8 cellular contexts compared by ENCODE assay signal in the genomic region with DNA sequence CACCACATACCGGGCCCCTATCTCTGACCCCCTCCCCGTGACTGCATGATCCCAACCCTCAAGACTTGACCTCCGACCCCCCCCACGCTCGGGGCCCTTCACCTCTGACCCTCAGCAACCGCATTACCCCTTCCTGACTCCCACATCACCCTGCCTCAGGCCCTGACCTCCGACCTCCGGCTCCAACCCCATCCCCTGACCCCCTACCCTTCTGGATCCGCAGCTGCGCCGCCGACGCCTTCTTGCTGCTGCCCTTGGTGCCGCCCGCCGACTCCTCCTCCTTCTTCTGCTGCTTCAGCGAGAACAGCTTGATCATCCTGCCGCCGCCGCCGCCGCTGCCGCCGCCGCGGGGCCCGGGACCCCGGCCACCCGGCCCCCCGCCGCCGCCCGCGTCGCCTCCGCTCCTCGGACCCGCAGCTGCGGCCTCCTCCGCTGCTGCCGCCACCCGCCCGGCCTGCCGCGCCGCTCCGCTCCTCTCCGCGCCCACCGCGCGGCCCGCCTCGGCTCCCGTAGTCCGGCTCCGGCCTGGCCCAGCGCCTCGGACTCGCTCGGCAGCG. TPM values are rescaled to one million over a fixed set of nuclear protein-coding genes. Genes with fewer than 3 reads are reported as not detected.
DNase-seq lines count a peak whose midpoint lies in the region; ATAC-seq and TF ChIP-seq lines count a peak whose summit lies in the region.

Gene UBE2M (minus strand): TSS at position 546 of the 557 bp plus-strand sequence. CDS start 230 bp downstream, at position 316.

- no peak for TF ChIP-seq POLR2A in testis (IDR thresholded peaks at IDR 0.05)

- H3K27ac ChIP-seq in coronary artery (peak within 1 kb of the TSS; percentile 91 to 99), testis (peak within 1 kb of the TSS; percentile 92 to 100)

- intact Hi-C loops in T-helper 1 cell treated with Interleukin-12 subunit alpha and Interleukin-12 subunit beta and Interleukin-4 antibody, amounts not matched to agents 30 ng/mL and 1 ng/mL, for 36 hours (cut with micrococcal nuclease), result loop anchor here (1.0 kb wide), 1 partner anchor 157 kb away; no protein-coding TSS in a partner anchor
- intact Hi-C loops in testis (cut with DNase I; ENCODE audit: low total_unique reads), result no loop called here

- DNase-seq in activated naive CD4-positive, alpha-beta T cell treated with Interleukin-2 at 50 U/mL for 16 hours, result peak; percentile 71
- DNase-seq in activated naive CD4-positive, alpha-beta T cell (lab: John Stamatoyannopoulos, UW), result no peak
- DNase-seq in coronary artery (ENCODE audit: low spot score), result peak; percentile 87
- peak in 1 of 2 donors; percentile 68 for DNase-seq in lung microvascular endothelial cell (ENCODE audit: low read depth in 2 of 2)
- no peak for DNase-seq in testis
- DNase-seq in NCI-H146 (lab: John Stamatoyannopoulos, UW), result no peak

- TF ChIP-seq CTCF in coronary artery (IDR thresholded peaks at IDR 0.05) (no peak), testis (IDR thresholded peaks at IDR 0.05) (no peak)

- no peaks in the 10 kb centered on the region for H3K9me3 ChIP-seq in testis

- H3K36me3 ChIP-seq in testis (ENCODE audit: low read depth, missing control alignments), result no peaks in the 10 kb centered on the region

- 1 to 2% methylated on average over 16 to 40 of the region's 62 CpGs for WGBS in testis, 2 donors

- no peaks in the 10 kb centered on the region for H3K27me3 ChIP-seq in testis

- H3K4me3 ChIP-seq in coronary artery (peak within 1 kb of the TSS; percentile 70), testis (peak within 1 kb of the TSS; percentile 66 to 84)

- H3K4me1 ChIP-seq in testis, result peaks cover 61% of the 10 kb centered on the region

- no peak for ATAC-seq in HG03196 (IDR thresholded peaks at IDR 0.05; ENCODE audit: unreplicated experiment)

RNA-seq across cellular contexts. Expression of gene UBE2M, which starts in this region (rescaled TPM):
- total RNA-seq in T-helper 1 cell treated with Interleukin-12 subunit alpha and Interleukin-12 subunit beta and Interleukin-4 antibody, amounts not matched to agents 30 ng/mL and 1 ng/mL, for 36 hours, result 96.8 and 105 TPM in 2 replicates
- total RNA-seq in lung microvascular endothelial cell (50.1 and 66.7 TPM in 2 replicates), testis (10 to 100 TPM; 65.0 to 65.2 TPM)
- polyA plus RNA-seq in testis (ENCODE audit: insufficient read depth, low read depth, low replicate concordance), result 155 TPM

Comparison
In these comparisons a context has a peak if more than half of its experiments do, and no peak if none do; other contexts are left out.
1. DNase-seq: peak in activated naive CD4-positive, alpha-beta T cell treated with Interleukin-2 at 50 U/mL for 16 hours (single experiment) and coronary artery (single experiment); none in activated naive CD4-positive, alpha-beta T cell (0 of 4), testis (single experiment) and NCI-H146 (single experiment).